In genomic region chr22:50277761-50278160, GRCh38 we compare ENCODE assay signal across 27 cellular contexts.
"Had no signal": no experiment of that assay in that cellular context is flagged by ENCODE, and none has a peak within 500 bp of the region (broad histone marks: within the 10 kb centered on the region; RNA-seq: fewer than 3 reads in every experiment).

No MANE protein-coding gene starts in this region.

- H3K4me3 Mint-ChIP-seq: activated CD4-positive, alpha-beta T cell treated with anti-CD3 and anti-CD28 coated beads, Interleukin-2, amount 10 ng/mL, durations not matched to agents 7 days and 5 days; activated CD8-positive, alpha-beta T cell treated with anti-CD3 and anti-CD28 coated beads, Interleukin-2, amount 10 ng/mL, durations not matched to agents 7 days and 5 days; activated naive CD4-positive, alpha-beta T cell treated with anti-CD3 and anti-CD28 coated beads, Interleukin-2, amount 50 U/mL, for 24 hours; activated T-cell treated with anti-CD3 and anti-CD28 coated beads, Interleukin-2, amount 50 U/mL, for 24 hours; T-helper 1 cell treated with Interleukin-12 subunit alpha and Interleukin-12 subunit beta and Interleukin-4 antibody, amounts not matched to agents 30 μg/mL and 1 μg/mL, for 36 hours; T-helper 2 cell treated with Interferon-gamma antibody and Interleukin-4, amounts not matched to agents 5 μg/mL and 100 μg/mL, for 36 hours had no signal

- H3K9me3 Mint-ChIP-seq: activated CD4-positive, alpha-beta T cell treated with anti-CD3 and anti-CD28 coated beads, Interleukin-2, amount 10 ng/mL, durations not matched to agents 7 days and 5 days; activated naive CD4-positive, alpha-beta T cell treated with anti-CD3 and anti-CD28 coated beads, Interleukin-2, amount 50 U/mL, for 24 hours; activated T-cell treated with anti-CD3 and anti-CD28 coated beads, Interleukin-2, amount 50 U/mL, for 24 hours; activated T-helper 2 cell treated with anti-CD3 and anti-CD28 coated beads, Interferon-gamma antibody, Interleukin-2, Interleukin-4, amounts not matched to agents 10 μg/mL and 5 μg/mL and 100 μg/mL, durations not matched to agents 14 hours and 24 hours and 36 hours; T-helper 1 cell treated with Interleukin-12 subunit alpha and Interleukin-12 subunit beta and Interleukin-4 antibody, amounts not matched to agents 30 μg/mL and 1 μg/mL, for 36 hours; T-helper 2 cell treated with Interferon-gamma antibody and Interleukin-4, amounts not matched to agents 5 μg/mL and 100 μg/mL, for 36 hours had no signal

- ATAC-seq: activated CD8-positive, alpha-beta T cell treated with anti-CD3 and anti-CD28 coated beads, Interleukin-2, amount 10 ng/mL, durations not matched to agents 7 days and 5 days; body of pancreas; PC-3 had no signal

- H3K27ac Mint-ChIP-seq: activated CD4-positive, alpha-beta T cell treated with anti-CD3 and anti-CD28 coated beads, Interleukin-2, amount 10 ng/mL, durations not matched to agents 7 days and 5 days; activated CD8-positive, alpha-beta T cell treated with anti-CD3 and anti-CD28 coated beads, Interleukin-2, amount 10 ng/mL, durations not matched to agents 7 days and 5 days; activated naive CD4-positive, alpha-beta T cell treated with anti-CD3 and anti-CD28 coated beads, Interleukin-2, amount 50 U/mL, for 24 hours; activated T-cell treated with anti-CD3 and anti-CD28 coated beads, Interleukin-2, amount 50 U/mL, for 24 hours; activated T-helper 2 cell treated with anti-CD3 and anti-CD28 coated beads, Interferon-gamma antibody, Interleukin-2, Interleukin-4, amounts not matched to agents 10 μg/mL and 5 μg/mL and 100 μg/mL, durations not matched to agents 14 hours and 24 hours and 36 hours; T-helper 1 cell treated with Interleukin-12 subunit alpha and Interleukin-12 subunit beta and Interleukin-4 antibody, amounts not matched to agents 30 μg/mL and 1 μg/mL, for 36 hours; T-helper 2 cell treated with Interferon-gamma antibody and Interleukin-4, amounts not matched to agents 5 μg/mL and 100 μg/mL, for 36 hours had no signal

- DNase-seq: activated CD4-positive, alpha-beta T cell treated with anti-CD3 and anti-CD28 coated beads, Interleukin-2, amount 10 ng/mL, durations not matched to agents 7 days and 5 days; activated CD4-positive, alpha-beta T cell treated with anti-CD3 and anti-CD28 coated beads, Interleukin-2, amount 50 U/mL, for 48 hours; activated CD8-positive, alpha-beta T cell treated with anti-CD3 and anti-CD28 coated beads, Interleukin-2, amount 10 ng/mL, durations not matched to agents 7 days and 5 days; activated gamma-delta T cell; activated naive CD4-positive, alpha-beta T cell treated with Interleukin-2 at 50 U/mL for 16 hours; activated T-cell treated with anti-CD3 and anti-CD28 coated beads, Interleukin-2, amount 50 U/mL, for 24 hours; adrenal gland; body of pancreas; NCI-H1092 treated with DMSO at 0.1 percent for 48 hours; NCI-H146; NCI-H187; NCI-H2029 treated with DMSO at 0.1 percent for 48 hours; NCI-H2107; NCI-H226; NCI-H524 treated with DMSO at 0.1 percent for 48 hours; NCI-H748 treated with DMSO at 0.1 percent for 48 hours; NK-92 treated with Interleukin-12 subunit alpha and Interleukin-12 subunit beta, amount 100 ng/mL, for 24 hours; PC-3; Peyer's patch; Right ventricle myocardium superior had no signal

- H3K4me3 ChIP-seq: adrenal gland, body of pancreas, breast epithelium, coronary artery, Peyer's patch, SK-N-MC had no signal

- H3K27me3 Mint-ChIP-seq: activated naive CD4-positive, alpha-beta T cell treated with anti-CD3 and anti-CD28 coated beads, Interleukin-2, amount 50 U/mL, for 24 hours had no signal

- H3K36me3 Mint-ChIP-seq: activated naive CD4-positive, alpha-beta T cell treated with anti-CD3 and anti-CD28 coated beads, Interleukin-2, amount 50 U/mL, for 24 hours had no signal
